In the genomic region with DNA sequence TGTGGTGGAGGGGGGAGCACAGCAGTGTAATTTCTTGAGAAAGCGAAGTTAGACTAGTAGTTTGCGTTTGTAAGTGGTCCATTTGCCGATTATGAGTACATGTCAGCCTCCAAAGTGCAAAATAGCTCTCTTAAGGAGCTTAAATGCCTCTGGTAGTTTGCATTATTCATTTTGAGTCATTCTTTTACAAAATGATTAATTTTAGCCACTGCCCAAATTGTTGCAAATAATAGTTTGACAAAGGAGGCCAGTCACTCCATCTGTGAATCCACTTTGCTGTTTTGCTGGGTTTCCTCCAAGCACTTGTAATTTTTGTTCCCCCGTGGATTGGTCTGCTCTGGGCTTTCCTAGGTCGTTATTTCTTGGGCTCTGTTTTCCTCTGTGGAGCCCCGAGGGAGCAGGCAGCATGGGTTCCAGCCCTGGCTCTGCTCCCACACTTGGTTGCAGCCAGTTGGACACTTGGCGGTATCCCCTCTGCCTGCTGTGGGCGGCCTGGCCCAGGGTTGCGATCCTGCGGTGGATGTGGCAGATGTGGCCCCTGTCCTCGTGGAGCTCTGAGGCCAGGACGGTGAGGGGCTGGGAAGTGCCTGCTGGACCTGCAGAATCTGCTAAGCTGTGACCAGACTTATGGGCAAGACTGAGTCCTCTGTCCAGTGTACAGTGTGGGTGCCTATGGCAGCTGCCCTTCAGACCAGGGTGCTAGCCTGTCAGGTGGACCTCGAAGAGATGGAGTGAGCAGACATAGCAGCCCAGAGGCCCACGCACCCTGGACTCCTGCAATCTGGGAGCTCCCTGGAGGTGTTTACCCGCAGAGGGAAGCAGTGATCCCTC, we compare ENCODE assay signal across 1 cellular context.
TF ChIP-seq lines count a peak whose summit lies in the region.

No MANE protein-coding gene starts in this region.

TF ChIP-seq in H1, 55 proteins besides CTCF, POLR2A, EP300 and RAD21 (continued from another document):
- no peak for TF ChIP-seq CHD2 (IDR thresholded peaks at IDR 0.05; ENCODE audit: low read length)
